Comparison of ENCODE assay signal across 9 cellular contexts in genomic region chr15:63234479-63234878, GRCh38. TPM values are rescaled to one million over a fixed set of nuclear protein-coding genes. Genes with fewer than 3 reads are reported as not detected.
DNase-seq lines count a peak whose midpoint lies in the region; ATAC-seq and TF ChIP-seq lines count a peak whose summit lies in the region.
"Had no signal": no experiment of that assay in that cellular context is flagged by ENCODE, and none has a peak within 500 bp of the region (broad histone marks: within the 10 kb centered on the region; RNA-seq: fewer than 3 reads in every experiment).

No MANE protein-coding gene starts in this region.

- POLR2A ChIA-PET in RWPE1 (lab: Yijun Ruan, JAX; ENCODE audit: low non-redundant PET), result no interaction called here

- DNase-seq in AG20443 (ENCODE audit: low spot score), result peak; percentile 41
- DNase-seq in RWPE1 (ENCODE audit: low spot score), result no peak
- peak; percentile 86 for DNase-seq in fibroblast of the aortic adventitia (ENCODE audit: low read depth)
- no peak for DNase-seq in omental fat pad (ENCODE audit: low spot score)
- no peak for DNase-seq in NCI-H2107 treated with DMSO at 0.1 percent for 48 hours (lab: John Stamatoyannopoulos, UW; ENCODE audit: unreplicated experiment)
- DNase-seq: SIG-M5 had no signal

- CTCF ChIA-PET in RWPE1 (lab: Yijun Ruan, JAX), result interaction anchor here (0.6 kb wide), 1 partner anchor 915 kb away, joined by 4 read pairs; no protein-coding TSS in a partner anchor

- TF ChIP-seq CTCF in RWPE1 (conservative IDR thresholded peaks at IDR 0.05; ENCODE audit: low read depth) (no peak), fibroblast of the aortic adventitia (IDR thresholded peaks at IDR 0.05; ENCODE audit: insufficient read depth, low read length) (no peak), omental fat pad (IDR thresholded peaks at IDR 0.05) (no peak)

- ATAC-seq in omental fat pad (ENCODE audit: low FRiP score) (peak; percentile 24), GM21528 (IDR thresholded peaks at IDR 0.05; ENCODE audit: low FRiP score, unreplicated experiment) (no peak), GM19452 (IDR thresholded peaks at IDR 0.05; ENCODE audit: unreplicated experiment) (no peak), HG03439 (IDR thresholded peaks at IDR 0.05; ENCODE audit: unreplicated experiment) (no peak)

- peak overlapping the region; percentile 71 for H3K27ac ChIP-seq in RWPE1

- peak overlapping the region; percentile 6 for H3K4me3 ChIP-seq in fibroblast of the aortic adventitia (ENCODE audit: low read depth, low read length)

RNA-seq across cellular contexts. Expression of gene APH1B, which starts 42.9 kb away (rescaled TPM):
- total RNA-seq in fibroblast of the aortic adventitia (ENCODE audit: low replicate concordance) (7.8 and 22.3 TPM in 2 replicates), omental fat pad (10 to 100 TPM; 15.9 to 17.4 (median 17.0) TPM)

RNA-seq across cellular contexts. Expression of gene RAB8B, which starts 45.1 kb away (rescaled TPM):
- total RNA-seq in fibroblast of the aortic adventitia (ENCODE audit: low replicate concordance) (25.3 and 84.1 TPM in 2 replicates), omental fat pad (10 to 100 TPM; 36.0 to 55.4 (median 50.0) TPM)

Comparison
In these comparisons a context has a peak if more than half of its experiments do, and no peak if none do; other contexts are left out.
1. DNase-seq: peak in AG20443 (single experiment) and fibroblast of the aortic adventitia (single experiment); none in RWPE1 (single experiment), omental fat pad (single experiment) and NCI-H2107 treated with DMSO at 0.1 percent for 48 hours (single experiment).